Comparison of ENCODE assay signal across 24 cellular contexts in the genomic region with DNA sequence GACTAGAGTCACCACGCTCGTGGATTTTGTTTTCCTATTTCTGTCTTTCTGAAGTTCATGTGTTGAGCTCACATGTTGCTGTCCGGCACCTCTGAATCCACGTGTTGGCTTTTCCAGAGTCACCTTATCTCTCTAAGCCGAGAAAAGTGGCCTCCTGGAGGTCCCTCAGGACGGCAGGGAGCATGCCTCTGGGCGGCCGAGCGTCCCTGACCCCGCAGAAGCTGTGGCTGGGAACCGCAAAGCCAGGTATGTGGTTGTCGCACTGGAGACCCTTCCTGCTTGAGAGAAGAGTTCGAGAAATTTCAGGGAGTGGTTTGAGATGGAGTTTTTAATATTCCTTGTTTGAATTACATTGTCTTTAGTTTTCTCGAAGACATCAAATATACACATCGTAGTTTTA. TPM values are rescaled to one million over a fixed set of nuclear protein-coding genes. Genes with fewer than 3 reads are reported as not detected.
DNase-seq lines count a peak whose midpoint lies in the region; ATAC-seq, FAIRE-seq and TF ChIP-seq lines count a peak whose summit lies in the region.
"Had no signal": no experiment of that assay in that cellular context is flagged by ENCODE, and none has a peak within 500 bp of the region (broad histone marks: within the 10 kb centered on the region; RNA-seq: fewer than 3 reads in every experiment).

No MANE protein-coding gene starts in this region.

- no peak for TF ChIP-seq EP300 in A549 (IDR thresholded peaks at IDR 0.05)
- no peak for TF ChIP-seq EP300 in sigmoid colon (IDR thresholded peaks at IDR 0.05)

- FAIRE-seq in A549 (lab: Jason Lieb, UNC) (no peak), small intestine (lab: Jason Lieb, UNC) (no peak)
- FAIRE-seq: GM19239, HepG2 had no signal

- WGBS in A549 (ENCODE audit: missing lambda C conversion rate) = 90% methylated on average over 14 of the region's 15 CpGs
- WGBS in small intestine, 3 donors = 63 to 78% (median 76%) methylated on average over 15 of the region's 15 CpGs
- 87 to 91% methylated on average over 15 of the region's 15 CpGs for WGBS in sigmoid colon, 2 donors

- H3K4me2 ChIP-seq in A549 = peak overlapping the region; percentile 38; the same call in 1 of the 3 replicates
- H3K4me2 ChIP-seq: SK-N-SH had no signal

- intact Hi-C loops in sigmoid colon (cut with DNase I) = no loop called here

- H3K36me3 ChIP-seq in small intestine (ENCODE audit: control insufficient read depth in 2 of 2, insufficient read depth in 2 of 2, low read length in 2 of 2) = peaks cover 0 to 6% of the 10 kb centered on the region in 2 donors
- H3K36me3 ChIP-seq in sigmoid colon = peaks cover 0 to 41% (median 10%) of the 10 kb centered on the region in 4 donors

- H3K27ac ChIP-seq in A549 = peak overlapping the region in 1 of 2 experiments; percentile 65; a peak in 1 of 6 replicates
- peak overlapping the region; percentile 28 for H3K27ac ChIP-seq in small intestine (ENCODE audit: low read depth in 1 of 2, low read length in 1 of 2)
- no peak overlapping the region for H3K27ac ChIP-seq in sigmoid colon

- H3K9me3 ChIP-seq in A549 (no peaks in the 10 kb centered on the region), small intestine (ENCODE audit: control insufficient read depth, low read depth) (no peaks in the 10 kb centered on the region), sigmoid colon (no peaks in the 10 kb centered on the region)
- H3K9me3 ChIP-seq: SK-N-SH had no signal

- H3K4me1 ChIP-seq in A549 = peaks cover 13% of the 10 kb centered on the region
- H3K4me1 ChIP-seq in small intestine (ENCODE audit: control insufficient read depth in 2 of 2, insufficient read depth in 1 of 2, low read depth in 1 of 2, low read length in 1 of 2) = peaks cover 0 to 2% of the 10 kb centered on the region in 2 donors
- H3K4me1 ChIP-seq in sigmoid colon = peaks cover 0 to 12% (median 6%) of the 10 kb centered on the region in 4 donors

- no peak for TF ChIP-seq RAD21 in A549 (conservative IDR thresholded peaks at IDR 0.05 in 1 of 2, IDR thresholded peaks at IDR 0.05 in 1 of 2)

- ATAC-seq in A549 = no peak
- ATAC-seq: HepG2 had no signal

- no peak for TF ChIP-seq CTCF in A549 (IDR thresholded peaks at IDR 0.05)
- no peak for TF ChIP-seq CTCF in sigmoid colon (IDR thresholded peaks at IDR 0.05)

- CTCF ChIA-PET in A549 (lab: Yijun Ruan, JAX) = interaction anchor here (1.0 to 1.6 kb wide), 4 partner anchors 10 to 148 kb away, joined by 3 to 7 read pairs (median 4); no protein-coding TSS in a partner anchor

- TF ChIP-seq POLR2A in A549 (IDR thresholded peaks at IDR 0.05; ENCODE audit: low read length) (no peak), sigmoid colon (IDR thresholded peaks at IDR 0.05) (no peak)

- H3K4me3 ChIP-seq in A549 (no peak overlapping the region), small intestine (ENCODE audit: low read depth in 1 of 2, low read length in 2 of 2) (no peak overlapping the region), sigmoid colon (no peak overlapping the region)

- H3K27me3 ChIP-seq in small intestine (ENCODE audit: control insufficient read depth in 2 of 2, insufficient read depth in 2 of 2, low read length in 2 of 2) (no peaks in the 10 kb centered on the region), sigmoid colon (no peaks in the 10 kb centered on the region)

- POLR2A ChIA-PET in A549 (lab: Yijun Ruan, JAX) = interaction anchor here (1.5 kb wide), 1 partner anchor 12 kb away, joined by 5 read pairs; a partner anchor contains a TSS

- DNase-seq in A549 (ENCODE audit: low read depth in 1 of 2, low spot score in 1 of 2) (no peak), HT-29 (ENCODE audit: low spot score) (peak; percentile 20), islet precursor cell (peak; percentile 52), small intestine (no peak), NCI-H510A treated with DMSO at 0.1 percent for 48 hours (lab: John Stamatoyannopoulos, UW) (no peak), NCI-H1092 (lab: John Stamatoyannopoulos, UW) (no peak), sigmoid colon (no peak)
- DNase-seq in stimulated activated CD4-positive, alpha-beta T cell treated with anti-CD3 and anti-CD28 coated beads, Interleukin-4, amount 100 ng/mL, for 24 hours = no peak
- DNase-seq: 8988T, AML-193, EL, GF-D8, H9, KBM-7, MM.1S, NCI-H1048, NCI-H1436, NCI-H1930, NCI-H510A, NCI-H748 treated with DMSO at 0.1 percent for 48 hours, SHP77 treated with DMSO at 0.1 percent for 48 hours, SK-N-SH had no signal

TF ChIP-seq in A549, 52 proteins besides CTCF, POLR2A, EP300 and RAD21 (continues in another document):
- TF ChIP-seq RARB (CRISPR knock-in tag; IDR thresholded peaks at IDR 0.05) (no peak), HOXB13 (CRISPR knock-in tag; IDR thresholded peaks at IDR 0.05; ENCODE audit: low read depth) (no peak), NR3C1 (IDR thresholded peaks at IDR 0.05) (no peak), CEBPB (IDR thresholded peaks at IDR 0.05) (no peak), KDM1A (IDR thresholded peaks at IDR 0.05; ENCODE audit: low read depth) (no peak), CBX2 (IDR thresholded peaks at IDR 0.05; ENCODE audit: borderline replicate concordance, low read depth) (no peak), KDM5A (IDR thresholded peaks at IDR 0.05) (no peak), BHLHE40 (IDR thresholded peaks at IDR 0.05; ENCODE audit: low read depth, low read length) (no peak), CHD2 (IDR thresholded peaks at IDR 0.05; ENCODE audit: low read length, partially characterized antibody) (no peak), NFE2L2 (conservative IDR thresholded peaks at IDR 0.05; ENCODE audit: low read length) (no peak)
- TF ChIP-seq, protein P1, sequence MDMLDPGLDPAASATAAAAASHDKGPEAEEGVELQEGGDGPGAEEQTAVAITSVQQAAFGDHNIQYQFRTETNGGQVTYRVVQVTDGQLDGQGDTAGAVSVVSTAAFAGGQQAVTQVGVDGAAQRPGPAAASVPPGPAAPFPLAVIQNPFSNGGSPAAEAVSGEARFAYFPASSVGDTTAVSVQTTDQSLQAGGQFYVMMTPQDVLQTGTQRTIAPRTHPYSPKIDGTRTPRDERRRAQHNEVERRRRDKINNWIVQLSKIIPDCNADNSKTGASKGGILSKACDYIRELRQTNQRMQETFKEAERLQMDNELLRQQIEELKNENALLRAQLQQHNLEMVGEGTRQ (IDR thresholded peaks at IDR 0.05) = no peak
- TF ChIP-seq, protein P2, sequence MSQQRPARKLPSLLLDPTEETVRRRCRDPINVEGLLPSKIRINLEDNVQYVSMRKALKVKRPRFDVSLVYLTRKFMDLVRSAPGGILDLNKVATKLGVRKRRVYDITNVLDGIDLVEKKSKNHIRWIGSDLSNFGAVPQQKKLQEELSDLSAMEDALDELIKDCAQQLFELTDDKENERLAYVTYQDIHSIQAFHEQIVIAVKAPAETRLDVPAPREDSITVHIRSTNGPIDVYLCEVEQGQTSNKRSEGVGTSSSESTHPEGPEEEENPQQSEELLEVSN (IDR thresholded peaks at IDR 0.05; ENCODE audit: borderline replicate concordance, low read depth) = no peak
- TF ChIP-seq, protein P3, sequence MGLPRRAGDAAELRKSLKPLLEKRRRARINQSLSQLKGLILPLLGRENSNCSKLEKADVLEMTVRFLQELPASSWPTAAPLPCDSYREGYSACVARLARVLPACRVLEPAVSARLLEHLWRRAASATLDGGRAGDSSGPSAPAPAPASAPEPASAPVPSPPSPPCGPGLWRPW (IDR thresholded peaks at IDR 0.05) = no peak

RNA-seq across cellular contexts. Expression of a gene that starts 12.6 kb away (rescaled TPM):
- polyA plus RNA-seq in A549 (2011; rRNA removed) = 10.1 and 10.6 TPM in 2 replicates
- polyA plus RNA-seq in A549 (2012; cell fraction: cytosol; rRNA removed) = 8.9 and 9.3 TPM in 2 replicates
- 16.7 and 18.2 TPM in 2 replicates for polyA plus RNA-seq in A549 (2012; cell fraction: nucleus; rRNA removed)
- 11.3 to 13.0 TPM (median 12.8 TPM) in 3 replicates for polyA plus RNA-seq in A549 (2017; fragmentation: RNase III; extraction: RNeasy Plus Mini Kit Qiagen cat#74134 plus additional on column Dnase treatment)
- 10.6 and 13.3 TPM in 2 replicates for polyA minus RNA-seq in A549 (2011; rRNA and poly(A)+ RNA removed)
- total RNA-seq in HT-29 (2014; rRNA removed; shearing (Covaris generic)) = 23.1 and 24.7 TPM in 2 replicates
- 10 to 100 TPM; 11.1 to 20.8 (median 19.9) TPM for polyA plus RNA-seq in small intestine
- 10 to 100 TPM in 2 of 4 donors, 1 to 10 TPM in 2; 6.4 to 22.4 (median 11.8) TPM for total RNA-seq in sigmoid colon
- polyA plus RNA-seq in sigmoid colon = 10 to 100 TPM in 1 of 3 donors, 1 to 10 TPM in 2; 8.1 to 19.6 (median 9.6) TPM

RNA-seq across cellular contexts. Expression of a gene that starts 16.1 kb away (rescaled TPM):
- polyA plus RNA-seq in A549 (2011; rRNA removed) (11.9 and 13.3 TPM in 2 replicates), A549 (2017; fragmentation: RNase III; extraction: RNeasy Plus Mini Kit Qiagen cat#74134 plus additional on column Dnase treatment) (22.6 to 25.6 TPM (median 24.4 TPM) in 3 replicates), small intestine (10 to 100 TPM; 25.6 to 40.3 (median 30.8) TPM), sigmoid colon (10 to 100 TPM in 2 of 3 donors, 1 to 10 TPM in 1; 9.6 to 25.9 (median 11.3) TPM)
- polyA plus RNA-seq in A549 (2012; cell fraction: cytosol; rRNA removed) = 35.3 and 50.2 TPM in 2 replicates
- 140 and 205 TPM in 2 replicates for polyA plus RNA-seq in A549 (2012; cell fraction: nucleus; rRNA removed)
- 12.4 and 13.3 TPM in 2 replicates for polyA minus RNA-seq in A549 (2011; rRNA and poly(A)+ RNA removed)
- total RNA-seq in HT-29 (2014; rRNA removed; shearing (Covaris generic)) = 101 and 106 TPM in 2 replicates
- 10 to 100 TPM; 17.8 to 24.6 (median 22.1) TPM for total RNA-seq in sigmoid colon

RNA-seq across cellular contexts. Expression of a gene that starts 51.8 kb away (rescaled TPM):
- polyA plus RNA-seq in A549 (2011; rRNA removed) = 2.3 and 2.9 TPM in 2 replicates
- polyA plus RNA-seq in A549 (2012; cell fraction: cytosol; rRNA removed) = 4.7 and 6.4 TPM in 2 replicates
- 10.0 and 15.6 TPM in 2 replicates for polyA plus RNA-seq in A549 (2012; cell fraction: nucleus; rRNA removed)
- 5.8 to 7.3 TPM (median 6.3 TPM) in 3 replicates for polyA plus RNA-seq in A549 (2017; fragmentation: RNase III; extraction: RNeasy Plus Mini Kit Qiagen cat#74134 plus additional on column Dnase treatment)
- 2.7 and 3.0 TPM in 2 replicates for polyA minus RNA-seq in A549 (2011; rRNA and poly(A)+ RNA removed)
- total RNA-seq in HT-29 (2014; rRNA removed; shearing (Covaris generic)) = 85.6 and 87.5 TPM in 2 replicates
- 10 to 100 TPM; 10.5 to 39.3 (median 15.4) TPM for polyA plus RNA-seq in small intestine
- 1 to 10 TPM; 1.8 to 5.8 (median 5.3) TPM for total RNA-seq in sigmoid colon
- polyA plus RNA-seq in sigmoid colon = 10 to 100 TPM in 2 of 3 donors, 1 to 10 TPM in 1; 9.2 to 34.5 (median 14.4) TPM

Comparison
In these comparisons a context has a peak if more than half of its experiments do, and no peak if none do; other contexts are left out.
1. DNase-seq: peak in HT-29 (single experiment) and islet precursor cell (single experiment); none in A549 (0 of 2), small intestine (single experiment), stimulated activated CD4-positive, alpha-beta T cell treated with anti-CD3 and anti-CD28 coated beads, Interleukin-4, amount 100 ng/mL, for 24 hours (single experiment), NCI-H510A treated with DMSO at 0.1 percent for 48 hours (single experiment), NCI-H1092 (single experiment) and sigmoid colon (single experiment).
2. H3K27ac ChIP-seq: peak in small intestine (2 of 2); none in sigmoid colon (0 of 4).